ENCODE assay signal across 1 cellular context in the genomic region with DNA sequence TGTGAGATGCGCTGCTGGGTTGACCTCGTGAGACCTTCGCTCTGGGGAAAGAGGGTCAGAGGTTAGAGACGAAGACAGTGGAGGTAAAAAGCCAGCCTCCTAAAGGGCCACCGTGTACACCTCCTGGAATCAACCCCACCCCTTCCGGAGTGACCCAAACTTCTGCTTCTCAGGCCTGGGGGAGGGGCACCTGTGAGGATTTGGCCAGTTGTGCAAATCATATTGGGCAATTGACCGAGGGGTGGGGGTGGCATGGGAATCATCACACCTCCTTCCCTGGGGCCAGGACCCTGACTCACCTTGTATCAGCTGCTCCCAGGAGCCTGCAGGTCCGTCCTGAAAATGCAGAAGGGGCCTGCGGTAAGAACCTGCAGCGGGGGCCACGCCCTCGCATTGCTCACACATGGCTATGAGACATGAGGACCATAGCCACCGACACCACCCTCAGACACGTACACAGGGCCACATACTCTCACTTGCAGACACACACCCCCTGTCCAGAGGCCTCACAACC.
TF ChIP-seq lines count a peak whose summit lies in the region.

No MANE protein-coding gene starts in this region.

TF ChIP-seq in K562, 482 proteins besides CTCF, POLR2A, EP300 and RAD21 (continued from another document and continues in another):
- TF ChIP-seq GATAD2B (IDR thresholded peaks at IDR 0.05; ENCODE audit: borderline replicate concordance) (no peak), ELF4 (CRISPR knock-in tag; IDR thresholded peaks at IDR 0.05) (no peak), ARID1B (IDR thresholded peaks at IDR 0.05) (peak; percentile 60), BCL6 (CRISPR knock-in tag; IDR thresholded peaks at IDR 0.05) (no peak), ZNF445 (CRISPR knock-in tag; IDR thresholded peaks at IDR 0.05; ENCODE audit: low read depth) (no peak), SUPT5H (IDR thresholded peaks at IDR 0.05) (no peak), CBFA2T3 (IDR thresholded peaks at IDR 0.05) (0 out of 2 replicates have a peak, but pooled peaks have one; percentile 29), HDAC6 (IDR thresholded peaks at IDR 0.05; ENCODE audit: low read depth, low read length) (no peak), EP400 (IDR thresholded peaks at IDR 0.05) (peak; percentile 38; the same call in 1 of the 2 replicates), KLF6 (CRISPR knock-in tag; IDR thresholded peaks at IDR 0.05; ENCODE audit: borderline replicate concordance) (no peak), SMARCA5 (IDR thresholded peaks at IDR 0.05) (no peak), ZNF57 (CRISPR knock-in tag; IDR thresholded peaks at IDR 0.05) (no peak), ZNF124 (CRISPR knock-in tag; IDR thresholded peaks at IDR 0.05) (no peak), NBN (IDR thresholded peaks at IDR 0.05; ENCODE audit: low read depth) (no peak), SREBF1 (IDR thresholded peaks at IDR 0.05; ENCODE audit: borderline replicate concordance, low read depth, low read length) (no peak), CCAR2 (IDR thresholded peaks at IDR 0.05; ENCODE audit: low read depth, low read length) (no peak), DACH1 (IDR thresholded peaks at IDR 0.05; ENCODE audit: partially characterized antibody) (no peak), TAF7 (tag; IDR thresholded peaks at IDR 0.05) (no peak), KAT8 (IDR thresholded peaks at IDR 0.05; ENCODE audit: low read depth) (no peak), SIN3B (IDR thresholded peaks at IDR 0.05; ENCODE audit: low read depth) (no peak), JUNB (CRISPR knock-in tag; conservative IDR thresholded peaks at IDR 0.05) (no peak), TAL1 (IDR thresholded peaks at IDR 0.05) (no peak), PCBP1 (IDR thresholded peaks at IDR 0.05; ENCODE audit: low read depth, low read length, poor library complexity, severe bottlenecking) (no peak), ZC3H4 (CRISPR knock-in tag; IDR thresholded peaks at IDR 0.05; ENCODE audit: borderline replicate concordance) (no peak), CHD4 (IDR thresholded peaks at IDR 0.05; ENCODE audit: insufficient read depth, insufficient replicate concordance, low read depth, low read length, poor library complexity, severe bottlenecking) (no peak), ARHGAP35 (IDR thresholded peaks at IDR 0.05; ENCODE audit: partially characterized antibody) (no peak), STAT5B (CRISPR knock-in tag; IDR thresholded peaks at IDR 0.05) (no peak), NCOA2 (IDR thresholded peaks at IDR 0.05; ENCODE audit: partially characterized antibody in 2 of 2) (no peak), KDM5B (IDR thresholded peaks at IDR 0.05; ENCODE audit: insufficient replicate concordance, low read depth, low read length) (peak; percentile 41), EZH2 (IDR thresholded peaks at IDR 0.05; ENCODE audit: borderline replicate concordance, low read depth, low read length) (no peak), WHSC1 (IDR thresholded peaks at IDR 0.05; ENCODE audit: low read length) (no peak), GATA2 (CRISPR knock-in tag; IDR thresholded peaks at IDR 0.05) (no peak), TAF1 (IDR thresholded peaks at IDR 0.05; ENCODE audit: control insufficient read depth, extremely low read depth, insufficient read depth, low read length, severe bottlenecking) (no peak), KAT7 (CRISPR knock-in tag; IDR thresholded peaks at IDR 0.05; ENCODE audit: borderline replicate concordance) (no peak), HCFC1 (IDR thresholded peaks at IDR 0.05; ENCODE audit: low read depth, low read length) (no peak), DNMT1 (IDR thresholded peaks at IDR 0.05) (no peak), OTX1 (CRISPR knock-in tag; IDR thresholded peaks at IDR 0.05) (no peak), STAG1 (CRISPR knock-in tag; IDR thresholded peaks at IDR 0.05; ENCODE audit: borderline replicate concordance) (no peak)
- TF ChIP-seq, protein P1, sequence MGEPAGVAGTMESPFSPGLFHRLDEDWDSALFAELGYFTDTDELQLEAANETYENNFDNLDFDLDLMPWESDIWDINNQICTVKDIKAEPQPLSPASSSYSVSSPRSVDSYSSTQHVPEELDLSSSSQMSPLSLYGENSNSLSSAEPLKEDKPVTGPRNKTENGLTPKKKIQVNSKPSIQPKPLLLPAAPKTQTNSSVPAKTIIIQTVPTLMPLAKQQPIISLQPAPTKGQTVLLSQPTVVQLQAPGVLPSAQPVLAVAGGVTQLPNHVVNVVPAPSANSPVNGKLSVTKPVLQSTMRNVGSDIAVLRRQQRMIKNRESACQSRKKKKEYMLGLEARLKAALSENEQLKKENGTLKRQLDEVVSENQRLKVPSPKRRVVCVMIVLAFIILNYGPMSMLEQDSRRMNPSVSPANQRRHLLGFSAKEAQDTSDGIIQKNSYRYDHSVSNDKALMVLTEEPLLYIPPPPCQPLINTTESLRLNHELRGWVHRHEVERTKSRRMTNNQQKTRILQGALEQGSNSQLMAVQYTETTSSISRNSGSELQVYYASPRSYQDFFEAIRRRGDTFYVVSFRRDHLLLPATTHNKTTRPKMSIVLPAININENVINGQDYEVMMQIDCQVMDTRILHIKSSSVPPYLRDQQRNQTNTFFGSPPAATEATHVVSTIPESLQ (CRISPR knock-in tag; IDR thresholded peaks at IDR 0.05): no peak
- TF ChIP-seq, protein P2, sequence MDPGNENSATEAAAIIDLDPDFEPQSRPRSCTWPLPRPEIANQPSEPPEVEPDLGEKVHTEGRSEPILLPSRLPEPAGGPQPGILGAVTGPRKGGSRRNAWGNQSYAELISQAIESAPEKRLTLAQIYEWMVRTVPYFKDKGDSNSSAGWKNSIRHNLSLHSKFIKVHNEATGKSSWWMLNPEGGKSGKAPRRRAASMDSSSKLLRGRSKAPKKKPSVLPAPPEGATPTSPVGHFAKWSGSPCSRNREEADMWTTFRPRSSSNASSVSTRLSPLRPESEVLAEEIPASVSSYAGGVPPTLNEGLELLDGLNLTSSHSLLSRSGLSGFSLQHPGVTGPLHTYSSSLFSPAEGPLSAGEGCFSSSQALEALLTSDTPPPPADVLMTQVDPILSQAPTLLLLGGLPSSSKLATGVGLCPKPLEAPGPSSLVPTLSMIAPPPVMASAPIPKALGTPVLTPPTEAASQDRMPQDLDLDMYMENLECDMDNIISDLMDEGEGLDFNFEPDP (CRISPR knock-in tag; IDR thresholded peaks at IDR 0.05): no peak
- TF ChIP-seq, protein P3, sequence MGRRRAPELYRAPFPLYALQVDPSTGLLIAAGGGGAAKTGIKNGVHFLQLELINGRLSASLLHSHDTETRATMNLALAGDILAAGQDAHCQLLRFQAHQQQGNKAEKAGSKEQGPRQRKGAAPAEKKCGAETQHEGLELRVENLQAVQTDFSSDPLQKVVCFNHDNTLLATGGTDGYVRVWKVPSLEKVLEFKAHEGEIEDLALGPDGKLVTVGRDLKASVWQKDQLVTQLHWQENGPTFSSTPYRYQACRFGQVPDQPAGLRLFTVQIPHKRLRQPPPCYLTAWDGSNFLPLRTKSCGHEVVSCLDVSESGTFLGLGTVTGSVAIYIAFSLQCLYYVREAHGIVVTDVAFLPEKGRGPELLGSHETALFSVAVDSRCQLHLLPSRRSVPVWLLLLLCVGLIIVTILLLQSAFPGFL (CRISPR knock-in tag; IDR thresholded peaks at IDR 0.05): no peak
- TF ChIP-seq, protein P4, sequence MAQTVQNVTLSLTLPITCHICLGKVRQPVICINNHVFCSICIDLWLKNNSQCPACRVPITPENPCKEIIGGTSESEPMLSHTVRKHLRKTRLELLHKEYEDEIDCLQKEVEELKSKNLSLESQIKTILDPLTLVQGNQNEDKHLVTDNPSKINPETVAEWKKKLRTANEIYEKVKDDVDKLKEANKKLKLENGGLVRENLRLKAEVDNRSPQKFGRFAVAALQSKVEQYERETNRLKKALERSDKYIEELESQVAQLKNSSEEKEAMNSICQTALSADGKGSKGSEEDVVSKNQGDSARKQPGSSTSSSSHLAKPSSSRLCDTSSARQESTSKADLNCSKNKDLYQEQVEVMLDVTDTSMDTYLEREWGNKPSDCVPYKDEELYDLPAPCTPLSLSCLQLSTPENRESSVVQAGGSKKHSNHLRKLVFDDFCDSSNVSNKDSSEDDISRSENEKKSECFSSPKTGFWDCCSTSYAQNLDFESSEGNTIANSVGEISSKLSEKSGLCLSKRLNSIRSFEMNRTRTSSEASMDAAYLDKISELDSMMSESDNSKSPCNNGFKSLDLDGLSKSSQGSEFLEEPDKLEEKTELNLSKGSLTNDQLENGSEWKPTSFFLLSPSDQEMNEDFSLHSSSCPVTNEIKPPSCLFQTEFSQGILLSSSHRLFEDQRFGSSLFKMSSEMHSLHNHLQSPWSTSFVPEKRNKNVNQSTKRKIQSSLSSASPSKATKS (CRISPR knock-in tag; IDR thresholded peaks at IDR 0.05): no peak
- TF ChIP-seq, protein P5, sequence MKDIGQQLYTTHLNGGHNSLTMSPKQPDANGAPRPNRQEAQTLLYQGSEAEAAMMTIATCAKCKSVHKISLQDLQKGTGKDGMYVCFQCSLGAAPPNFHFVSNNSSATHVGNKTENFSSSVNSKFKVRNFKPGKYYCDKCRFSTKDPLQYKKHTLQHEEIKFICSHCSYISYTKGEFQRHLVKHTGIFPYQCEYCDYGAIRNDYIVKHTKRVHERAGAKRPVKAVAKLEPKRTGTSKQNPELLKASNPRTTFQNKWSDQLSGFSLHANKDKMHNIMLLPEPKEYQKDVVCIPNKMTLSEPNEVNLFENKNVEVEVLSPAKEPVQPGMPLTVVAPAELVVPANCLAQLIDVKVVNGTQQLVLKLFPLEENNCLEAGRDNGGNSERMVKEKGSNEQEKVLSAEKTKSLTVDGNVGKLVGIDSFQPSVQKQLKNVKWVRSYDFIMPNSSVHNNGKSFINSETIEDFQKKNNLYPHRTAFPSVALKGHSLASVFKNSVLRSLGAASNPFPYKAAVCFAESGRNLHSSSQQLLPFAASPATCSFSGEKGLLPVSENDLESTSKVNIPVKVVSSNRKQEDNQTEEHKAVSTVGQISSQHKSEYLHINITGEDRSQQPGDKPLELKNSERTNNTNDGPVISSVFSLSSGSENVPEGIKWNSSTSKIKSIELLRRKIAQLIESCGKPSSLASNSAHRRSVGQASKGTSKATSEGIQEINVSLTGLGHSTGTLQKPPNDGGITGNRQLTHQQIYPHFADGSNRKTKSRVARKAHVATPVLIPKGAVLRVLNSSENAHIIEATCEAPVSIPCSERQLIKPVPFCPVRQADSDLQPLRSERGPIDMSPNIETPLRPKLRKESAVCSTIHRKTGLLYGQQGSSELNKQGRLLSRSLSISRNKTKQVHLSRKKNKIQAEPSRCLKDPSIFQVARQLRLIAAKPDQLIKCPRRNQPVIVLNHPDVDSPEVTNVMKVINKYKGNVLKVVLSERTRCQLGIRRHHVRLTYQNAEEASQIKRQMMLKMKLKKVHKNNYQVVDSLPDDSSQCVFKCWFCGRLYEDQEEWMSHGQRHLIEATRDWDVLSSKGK (CRISPR knock-in tag; IDR thresholded peaks at IDR 0.05): no peak
- TF ChIP-seq, protein P6, sequence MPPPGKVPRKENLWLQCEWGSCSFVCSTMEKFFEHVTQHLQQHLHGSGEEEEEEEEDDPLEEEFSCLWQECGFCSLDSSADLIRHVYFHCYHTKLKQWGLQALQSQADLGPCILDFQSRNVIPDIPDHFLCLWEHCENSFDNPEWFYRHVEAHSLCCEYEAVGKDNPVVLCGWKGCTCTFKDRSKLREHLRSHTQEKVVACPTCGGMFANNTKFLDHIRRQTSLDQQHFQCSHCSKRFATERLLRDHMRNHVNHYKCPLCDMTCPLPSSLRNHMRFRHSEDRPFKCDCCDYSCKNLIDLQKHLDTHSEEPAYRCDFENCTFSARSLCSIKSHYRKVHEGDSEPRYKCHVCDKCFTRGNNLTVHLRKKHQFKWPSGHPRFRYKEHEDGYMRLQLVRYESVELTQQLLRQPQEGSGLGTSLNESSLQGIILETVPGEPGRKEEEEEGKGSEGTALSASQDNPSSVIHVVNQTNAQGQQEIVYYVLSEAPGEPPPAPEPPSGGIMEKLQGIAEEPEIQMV (tag; conservative IDR thresholded peaks at IDR 0.05; ENCODE audit: low read depth): no peak
- TF ChIP-seq, protein P7, sequence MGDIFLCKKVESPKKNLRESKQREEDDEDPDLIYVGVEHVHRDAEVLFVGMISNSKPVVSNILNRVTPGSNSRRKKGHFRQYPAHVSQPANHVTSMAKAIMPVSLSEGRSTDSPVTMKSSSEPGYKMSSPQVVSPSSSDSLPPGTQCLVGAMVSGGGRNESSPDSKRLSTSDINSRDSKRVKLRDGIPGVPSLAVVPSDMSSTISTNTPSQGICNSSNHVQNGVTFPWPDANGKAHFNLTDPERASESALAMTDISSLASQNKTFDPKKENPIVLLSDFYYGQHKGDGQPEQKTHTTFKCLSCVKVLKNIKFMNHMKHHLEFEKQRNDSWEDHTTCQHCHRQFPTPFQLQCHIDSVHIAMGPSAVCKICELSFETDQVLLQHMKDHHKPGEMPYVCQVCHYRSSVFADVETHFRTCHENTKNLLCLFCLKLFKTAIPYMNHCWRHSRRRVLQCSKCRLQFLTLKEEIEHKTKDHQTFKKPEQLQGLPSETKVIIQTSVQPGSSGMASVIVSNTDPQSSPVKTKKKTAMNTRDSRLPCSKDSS (IDR thresholded peaks at IDR 0.05; ENCODE audit: low read depth, partially characterized antibody): no peak
- TF ChIP-seq, protein P8, sequence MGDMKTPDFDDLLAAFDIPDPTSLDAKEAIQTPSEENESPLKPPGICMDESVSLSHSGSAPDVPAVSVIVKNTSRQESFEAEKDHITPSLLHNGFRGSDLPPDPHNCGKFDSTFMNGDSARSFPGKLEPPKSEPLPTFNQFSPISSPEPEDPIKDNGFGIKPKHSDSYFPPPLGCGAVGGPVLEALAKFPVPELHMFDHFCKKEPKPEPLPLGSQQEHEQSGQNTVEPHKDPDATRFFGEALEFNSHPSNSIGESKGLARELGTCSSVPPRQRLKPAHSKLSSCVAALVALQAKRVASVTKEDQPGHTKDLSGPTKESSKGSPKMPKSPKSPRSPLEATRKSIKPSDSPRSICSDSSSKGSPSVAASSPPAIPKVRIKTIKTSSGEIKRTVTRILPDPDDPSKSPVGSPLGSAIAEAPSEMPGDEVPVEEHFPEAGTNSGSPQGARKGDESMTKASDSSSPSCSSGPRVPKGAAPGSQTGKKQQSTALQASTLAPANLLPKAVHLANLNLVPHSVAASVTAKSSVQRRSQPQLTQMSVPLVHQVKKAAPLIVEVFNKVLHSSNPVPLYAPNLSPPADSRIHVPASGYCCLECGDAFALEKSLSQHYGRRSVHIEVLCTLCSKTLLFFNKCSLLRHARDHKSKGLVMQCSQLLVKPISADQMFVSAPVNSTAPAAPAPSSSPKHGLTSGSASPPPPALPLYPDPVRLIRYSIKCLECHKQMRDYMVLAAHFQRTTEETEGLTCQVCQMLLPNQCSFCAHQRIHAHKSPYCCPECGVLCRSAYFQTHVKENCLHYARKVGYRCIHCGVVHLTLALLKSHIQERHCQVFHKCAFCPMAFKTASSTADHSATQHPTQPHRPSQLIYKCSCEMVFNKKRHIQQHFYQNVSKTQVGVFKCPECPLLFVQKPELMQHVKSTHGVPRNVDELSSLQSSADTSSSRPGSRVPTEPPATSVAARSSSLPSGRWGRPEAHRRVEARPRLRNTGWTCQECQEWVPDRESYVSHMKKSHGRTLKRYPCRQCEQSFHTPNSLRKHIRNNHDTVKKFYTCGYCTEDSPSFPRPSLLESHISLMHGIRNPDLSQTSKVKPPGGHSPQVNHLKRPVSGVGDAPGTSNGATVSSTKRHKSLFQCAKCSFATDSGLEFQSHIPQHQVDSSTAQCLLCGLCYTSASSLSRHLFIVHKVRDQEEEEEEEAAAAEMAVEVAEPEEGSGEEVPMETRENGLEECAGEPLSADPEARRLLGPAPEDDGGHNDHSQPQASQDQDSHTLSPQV (IDR thresholded peaks at IDR 0.05): peak; percentile 52; the same call in 1 of the 2 replicates
- TF ChIP-seq, protein P9, sequence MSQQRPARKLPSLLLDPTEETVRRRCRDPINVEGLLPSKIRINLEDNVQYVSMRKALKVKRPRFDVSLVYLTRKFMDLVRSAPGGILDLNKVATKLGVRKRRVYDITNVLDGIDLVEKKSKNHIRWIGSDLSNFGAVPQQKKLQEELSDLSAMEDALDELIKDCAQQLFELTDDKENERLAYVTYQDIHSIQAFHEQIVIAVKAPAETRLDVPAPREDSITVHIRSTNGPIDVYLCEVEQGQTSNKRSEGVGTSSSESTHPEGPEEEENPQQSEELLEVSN (IDR thresholded peaks at IDR 0.05; ENCODE audit: borderline replicate concordance in 1 of 2, extremely low read depth in 1 of 2, insufficient read depth in 1 of 2, insufficient read length in 1 of 2, low read depth in 1 of 2, low read length in 1 of 2, poor library complexity in 1 of 2, severe bottlenecking in 1 of 2): peak; percentile 21
